In the genomic region with DNA sequence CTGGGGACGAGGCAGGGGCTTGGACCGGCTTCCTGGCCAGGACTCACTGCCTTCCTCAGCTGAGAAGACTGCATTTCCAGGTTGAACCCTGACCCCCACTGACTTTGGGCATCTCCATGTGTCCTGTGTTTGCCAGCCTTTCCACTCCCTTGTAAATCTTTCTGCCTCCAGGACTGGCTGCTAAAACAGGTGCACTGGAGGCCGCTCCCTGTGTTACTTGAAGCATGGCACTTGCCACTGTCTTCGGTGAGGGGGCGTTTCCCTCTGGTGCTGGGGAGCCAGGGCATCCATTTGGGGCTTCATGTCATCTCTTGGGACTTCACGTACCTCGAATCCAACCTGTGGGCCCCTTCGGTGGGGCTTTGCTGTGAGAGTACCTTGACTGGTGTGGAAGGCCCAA, we compare ENCODE assay signal across 27 cellular contexts. TPM values are rescaled to one million over a fixed set of nuclear protein-coding genes. Genes with fewer than 3 reads are reported as not detected.
DNase-seq lines count a peak whose midpoint lies in the region; ATAC-seq, FAIRE-seq and TF ChIP-seq lines count a peak whose summit lies in the region.
"Had no signal": no experiment of that assay in that cellular context is flagged by ENCODE, and none has a peak within 500 bp of the region (broad histone marks: within the 10 kb centered on the region; RNA-seq: fewer than 3 reads in every experiment).

No MANE protein-coding gene starts in this region.

- no peak overlapping the region for H4K8ac ChIP-seq in trophoblast cell (ENCODE audit: low read depth, low read length)

- H3K4me3 Mint-ChIP-seq in CD14-positive monocyte = no peak overlapping the region
- peak overlapping the region; percentile 21 for H3K4me3 Mint-ChIP-seq in endothelial cell (ENCODE audit: unreplicated experiment)
- H3K4me3 Mint-ChIP-seq: activated CD8-positive, alpha-beta T cell treated with anti-CD3 and anti-CD28 coated beads for 36 hours; dendritic cell treated with granulocyte-macrophage colony-stimulating factor and Interleukin-4, amounts not matched to agents 40 ng/mL and 50 ng/mL, for 4 days; HFFc6; T-helper 17 cell had no signal

- no peak for ATAC-seq in GM18861 (IDR thresholded peaks at IDR 0.05; ENCODE audit: unreplicated experiment)
- ATAC-seq: activated CD8-positive, alpha-beta T cell treated with anti-CD3 and anti-CD28 coated beads for 36 hours; T-helper 17 cell had no signal

- no peak overlapping the region for H3K27ac ChIP-seq in trophoblast cell (ENCODE audit: low read depth, low read length)
- no peak overlapping the region for H3K27ac ChIP-seq in esophagus muscularis mucosa (replicated peaks in 1 of 4)
- H3K27ac ChIP-seq: SK-N-MC, skin epidermis, testis had no signal

- no peak overlapping the region for H3K9ac ChIP-seq in trophoblast cell (ENCODE audit: low read length)

- peaks cover 0 to 5% (median 0%) of the 10 kb centered on the region in 7 donors for H3K9me3 Mint-ChIP-seq in CD14-positive monocyte
- no peaks in the 10 kb centered on the region for H3K9me3 Mint-ChIP-seq in endothelial cell (ENCODE audit: unreplicated experiment)
- H3K9me3 Mint-ChIP-seq: activated CD8-positive, alpha-beta T cell treated with anti-CD3 and anti-CD28 coated beads for 36 hours; dendritic cell treated with granulocyte-macrophage colony-stimulating factor and Interleukin-4, amounts not matched to agents 40 ng/mL and 50 ng/mL, for 4 days; HFFc6 had no signal

- H3K4me1 ChIP-seq in trophoblast cell (ENCODE audit: control insufficient read depth in 1 of 2, insufficient read depth in 2 of 2, low read length in 2 of 2) (peaks cover 1 to 2% of the 10 kb centered on the region in 2 experiments), esophagus muscularis mucosa (peaks cover 3 to 23% (median 13%) of the 10 kb centered on the region in 4 donors)

- H3K4me3 ChIP-seq in trophoblast cell (ENCODE audit: low read depth, low read length) (peak overlapping the region; percentile 30), esophagus muscularis mucosa (no peak overlapping the region)
- H3K4me3 ChIP-seq: lung, SK-N-MC, skin epidermis, testis had no signal

- no CpG with 5 or more reads among the region's 8 CpGs for WGBS in trophoblast cell (ENCODE audit: extremely low coverage, insufficient coverage, insufficient read length)
- WGBS in esophagus muscularis mucosa = 94% methylated on average over 5 of the region's 8 CpGs

- H2BK5ac ChIP-seq in trophoblast cell (ENCODE audit: low read depth, low read length, poor library complexity) = no peak overlapping the region

- H3K27me3 ChIP-seq in trophoblast cell (ENCODE audit: insufficient read depth, low read length) = no peaks in the 10 kb centered on the region
- H3K27me3 ChIP-seq in esophagus muscularis mucosa = no peaks in the 10 kb centered on the region
- H3K27me3 ChIP-seq: testis had no signal

- H3K23ac ChIP-seq in trophoblast cell (ENCODE audit: low read length) = no peak overlapping the region

- H3K79me1 ChIP-seq in trophoblast cell (ENCODE audit: low read length) = peaks cover 3% of the 10 kb centered on the region

- H3K36me3 Mint-ChIP-seq in CD14-positive monocyte (peaks cover 28 to 45% of the 10 kb centered on the region in 2 donors), endothelial cell (ENCODE audit: low read depth, unreplicated experiment) (peaks cover 3% of the 10 kb centered on the region)

- DNase-seq in CD14-positive monocyte (ENCODE audit: low spot score) = peak; percentile 33
- DNase-seq in HTR-8/SVneo (ENCODE audit: insufficient read length, low spot score) = no peak
- no peak for DNase-seq in endothelial cell (ENCODE audit: low spot score)
- DNase-seq in trophoblast cell = no peak
- DNase-seq in HuH-7 (ENCODE audit: low spot score) = no peak
- DNase-seq in COLO829 (ENCODE audit: low spot score) = no peak
- no peak for DNase-seq in esophagus muscularis mucosa (ENCODE audit: extremely low spot score)
- DNase-seq: activated CD4-positive, alpha-beta T cell treated with anti-CD3 and anti-CD28 coated beads for 1 hour; activated CD8-positive, alpha-beta T cell treated with anti-CD3 and anti-CD28 coated beads for 36 hours; HFFc6; NCI-H1436 treated with DMSO at 0.1 percent for 48 hours; stimulated activated naive CD4-positive, alpha-beta T cell; T-helper 17 cell; testis had no signal

- H3K27me3 Mint-ChIP-seq in CD14-positive monocyte (ENCODE audit: low read depth in 3 of 3) (peaks cover 0 to 14% (median 7%) of the 10 kb centered on the region in 3 donors), endothelial cell (ENCODE audit: unreplicated experiment) (peaks cover 7% of the 10 kb centered on the region)
- H3K27me3 Mint-ChIP-seq: activated CD8-positive, alpha-beta T cell treated with anti-CD3 and anti-CD28 coated beads for 36 hours; dendritic cell treated with granulocyte-macrophage colony-stimulating factor and Interleukin-4, amounts not matched to agents 40 ng/mL and 50 ng/mL, for 4 days; T-helper 17 cell had no signal

- H3K79me2 ChIP-seq in trophoblast cell (ENCODE audit: control insufficient read depth, insufficient read depth, low read length, poor library complexity) = no peaks in the 10 kb centered on the region

- no peak overlapping the region for H2BK12ac ChIP-seq in trophoblast cell (ENCODE audit: low read length)

- no peak overlapping the region for H4K91ac ChIP-seq in trophoblast cell (ENCODE audit: low read depth, low read length)

- H4K12ac ChIP-seq in trophoblast cell (ENCODE audit: low read depth, low read length) = no peak overlapping the region

- no peak overlapping the region for H3K4ac ChIP-seq in trophoblast cell (ENCODE audit: low read depth, low read length)

- no peak for TF ChIP-seq EP300 in esophagus muscularis mucosa (IDR thresholded peaks at IDR 0.05)

- peak; percentile 23 for FAIRE-seq in HTR-8/SVneo (lab: Jason Lieb, UNC)
- FAIRE-seq: bronchial epithelial cell, endometrium, G401.6, islet of Langerhans, RCC 7860 had no signal

- H3K14ac ChIP-seq in trophoblast cell (ENCODE audit: low read length) = no peak overlapping the region

- intact Hi-C loops in CD14-positive monocyte (cut with micrococcal nuclease) = loop anchor here in 1 of 2 donors (10.0 kb wide), 1 partner anchor 210 kb away; no protein-coding TSS in a partner anchor
- intact Hi-C loops in esophagus muscularis mucosa (cut with DNase I) = loop anchor here (5.0 to 10.0 kb wide), 2 partner anchors 208 to 820 kb away; no protein-coding TSS in a partner anchor

- H2AK5ac ChIP-seq in trophoblast cell (ENCODE audit: low read length) = no peak overlapping the region

- TF ChIP-seq CTCF in CD14-positive monocyte (IDR thresholded peaks at IDR 0.05) (no peak), endothelial cell (IDR thresholded peaks at IDR 0.05; ENCODE audit: unreplicated experiment) (no peak), esophagus muscularis mucosa (IDR thresholded peaks at IDR 0.05) (no peak)

- no peak overlapping the region for H3K4me2 ChIP-seq in trophoblast cell (ENCODE audit: low read length)

- H2BK120ac ChIP-seq in trophoblast cell (ENCODE audit: insufficient read depth, low read length, poor library complexity) = no peak overlapping the region

- no peak overlapping the region for H2AFZ ChIP-seq in trophoblast cell (ENCODE audit: insufficient read depth, low read length, poor library complexity)

- H3K27ac Mint-ChIP-seq in CD14-positive monocyte = no peak overlapping the region
- no peak overlapping the region for H3K27ac Mint-ChIP-seq in endothelial cell (ENCODE audit: unreplicated experiment)
- H3K27ac Mint-ChIP-seq: activated CD8-positive, alpha-beta T cell treated with anti-CD3 and anti-CD28 coated beads for 36 hours; dendritic cell treated with granulocyte-macrophage colony-stimulating factor and Interleukin-4, amounts not matched to agents 40 ng/mL and 50 ng/mL, for 4 days; HFFc6 had no signal

- H3K18ac ChIP-seq in trophoblast cell (ENCODE audit: low read length) = no peak overlapping the region

- H3K4me1 Mint-ChIP-seq in CD14-positive monocyte (peaks cover 19% of the 10 kb centered on the region), endothelial cell (ENCODE audit: unreplicated experiment) (peaks cover 3% of the 10 kb centered on the region)

- peaks cover 4% of the 10 kb centered on the region for H3K9me3 ChIP-seq in trophoblast cell (ENCODE audit: insufficient read depth, low read depth, low read length)
- H3K9me3 ChIP-seq in esophagus muscularis mucosa = no peaks in the 10 kb centered on the region
- H3K9me3 ChIP-seq: testis had no signal

- no peak for TF ChIP-seq POLR2A in esophagus muscularis mucosa (IDR thresholded peaks at IDR 0.05; ENCODE audit: low read depth)

- H3K36me3 ChIP-seq in trophoblast cell (ENCODE audit: control insufficient read depth in 1 of 2, insufficient read depth in 2 of 2, low read length in 2 of 2) (peaks cover 4 to 9% of the 10 kb centered on the region in 2 experiments), esophagus muscularis mucosa (peaks cover under 1 to 34% (median 20%) of the 10 kb centered on the region in 4 donors)

RNA-seq across cellular contexts. Expression of gene RBM38, which starts 6.7 kb away (rescaled TPM):
- polyA plus RNA-seq in CD14-positive monocyte = 10 to 100 TPM in 1 of 2 donors, 1 to 10 TPM in 1; 7.5 to 17.8 TPM
- total RNA-seq in endothelial cell (ENCODE audit: unreplicated experiment) (23.6 TPM), esophagus muscularis mucosa (100 to 1,000 TPM in 2 of 4 donors, 10 to 100 TPM in 2; 67.6 to 203 (median 139) TPM)
- polyA plus RNA-seq in trophoblast cell (2013) = 161 TPM in 2 replicates

RNA-seq across cellular contexts. Expression of gene RAE1, which starts 33.4 kb away (rescaled TPM):
- polyA plus RNA-seq in CD14-positive monocyte = 10 to 100 TPM; 15.8 to 21.7 TPM
- total RNA-seq in endothelial cell (ENCODE audit: unreplicated experiment) (32.1 TPM), esophagus muscularis mucosa (10 to 100 TPM; 15.0 to 24.1 (median 21.5) TPM)
- 18.8 and 19.7 TPM in 2 replicates for polyA plus RNA-seq in trophoblast cell (2013)

RNA-seq across cellular contexts. Expression of gene SPO11, which starts 54.9 kb away (rescaled TPM):
- not detected for polyA plus RNA-seq in CD14-positive monocyte
- total RNA-seq in endothelial cell (ENCODE audit: unreplicated experiment) = not detected
- polyA plus RNA-seq in trophoblast cell (2013) = not detected in 2 replicates
- total RNA-seq in esophagus muscularis mucosa = not detected
- total RNA-seq: activated CD8-positive, alpha-beta T cell treated with anti-CD3 and anti-CD28 coated beads for 36 hours; bronchial epithelial cell; fibroblast of lung; HFFc6; lung; MCF 10A; omental fat pad; T-helper 17 cell had no signal
- polyA plus RNA-seq: fibroblast of lung, lung had no signal
